ENCODE assay signal across 22 cellular contexts in genomic region chr9:27408523-27408922, GRCh38.
DNase-seq lines count a peak whose midpoint lies in the region; ATAC-seq and TF ChIP-seq lines count a peak whose summit lies in the region.
"Had no signal": no experiment of that assay in that cellular context is flagged by ENCODE, and none has a peak within 500 bp of the region (broad histone marks: within the 10 kb centered on the region; RNA-seq: fewer than 3 reads in every experiment).

No MANE protein-coding gene starts in this region.

- H3K9me3 ChIP-seq in OCI-LY7 (ENCODE audit: low read length) (no peaks in the 10 kb centered on the region), PC-9 (ENCODE audit: insufficient read depth, low read depth) (no peaks in the 10 kb centered on the region)
- H3K9me3 ChIP-seq: adrenal gland, upper lobe of left lung had no signal

- intact Hi-C loops in OCI-LY7 (cut with micrococcal nuclease; ENCODE audit: unreplicated experiment) (no loop called here), PC-9 (cut with micrococcal nuclease; ENCODE audit: unreplicated experiment) (no loop called here)

- no peaks in the 10 kb centered on the region for H3K79me2 ChIP-seq in ACC112 (ENCODE audit: control insufficient read depth, insufficient read depth, low read length, unreplicated experiment)
- no peaks in the 10 kb centered on the region for H3K79me2 ChIP-seq in OCI-LY7 (ENCODE audit: insufficient read depth, low read depth, low read length)
- H3K79me2 ChIP-seq in PC-9 (ENCODE audit: low read depth) = no peaks in the 10 kb centered on the region

- no peak overlapping the region for H3K27ac ChIP-seq in ACC112 (ENCODE audit: low read depth, low read length)
- H3K27ac ChIP-seq in cingulate gyrus (ENCODE audit: low read depth, low read length) = peak overlapping the region; percentile 84
- peak overlapping the region; percentile 13 for H3K27ac ChIP-seq in layer of hippocampus (ENCODE audit: low read depth, low read length)
- no peak overlapping the region for H3K27ac ChIP-seq in OCI-LY7 (ENCODE audit: low read depth, low read length, poor library complexity, severe bottlenecking)
- no peak overlapping the region for H3K27ac ChIP-seq in PC-9
- H3K27ac ChIP-seq: adrenal gland; BLaER1 treated with 17β-estradiol and CSF1 and Interleukin-3, amounts not matched to agents 10 nM and 100 nM; upper lobe of left lung had no signal

- H2AFZ ChIP-seq in ACC112 (ENCODE audit: low read length, unreplicated experiment) (no peak overlapping the region), OCI-LY7 (ENCODE audit: low read length) (no peak overlapping the region), PC-9 (no peak overlapping the region)

- POLR2A ChIA-PET in OCI-LY7 (lab: Charles Lee) = interaction anchor here (1.1 kb wide), 1 partner anchor 27 kb away, joined by 3 read pairs; no protein-coding TSS in a partner anchor
- POLR2A ChIA-PET in PC-9 (lab: Charles Lee; ENCODE audit: unreplicated experiment) = no interaction called here

- H3K4me1 ChIP-seq in ACC112 (ENCODE audit: control insufficient read depth, insufficient read depth, low read length, unreplicated experiment) = peaks cover 21% of the 10 kb centered on the region
- H3K4me1 ChIP-seq in OCI-LY7 (ENCODE audit: insufficient read depth, low read length, poor library complexity, severe bottlenecking) = no peaks in the 10 kb centered on the region
- no peaks in the 10 kb centered on the region for H3K4me1 ChIP-seq in PC-9 (replicated peaks; ENCODE audit: insufficient read depth)

- peak overlapping the region; percentile 47; the same call in 1 of the 2 replicates for H3K4me3 ChIP-seq in ACC112 (ENCODE audit: low read depth, low read length)
- no peak overlapping the region for H3K4me3 ChIP-seq in OCI-LY7 (ENCODE audit: low read depth, low read length, poor library complexity, severe bottlenecking)
- H3K4me3 ChIP-seq in PC-9 = no peak overlapping the region
- H3K4me3 ChIP-seq: adrenal gland; BLaER1 treated with 17β-estradiol and CSF1 and Interleukin-3, amounts not matched to agents 10 nM and 100 nM; coronary artery; skin epidermis; upper lobe of left lung had no signal

- no peaks in the 10 kb centered on the region for H3F3A ChIP-seq in PC-9 (ENCODE audit: insufficient read depth, low read depth)

- BruUV-seq in OCI-LY7 (replicated peaks; lab: Mats Ljungman, UMichigan) (no TSS peak), PC-9 (replicated peaks; lab: Mats Ljungman, UMichigan) (no TSS peak)

- H3K27me3 ChIP-seq in ACC112 (ENCODE audit: insufficient read depth, low read length) = no peaks in the 10 kb centered on the region
- H3K27me3 ChIP-seq in layer of hippocampus (ENCODE audit: control insufficient read depth, insufficient read depth, low read length) = no peaks in the 10 kb centered on the region
- H3K27me3 ChIP-seq in PC-9 (ENCODE audit: insufficient read depth, low read depth) = no peaks in the 10 kb centered on the region
- H3K27me3 ChIP-seq: adrenal gland; BLaER1 treated with 17β-estradiol and CSF1 and Interleukin-3, amounts not matched to agents 10 nM and 100 nM; upper lobe of left lung had no signal

- H3K36me3 ChIP-seq in ACC112 (ENCODE audit: insufficient read depth, low read length) = no peaks in the 10 kb centered on the region
- H3K36me3 ChIP-seq in OCI-LY7 (ENCODE audit: insufficient read depth, low read length) = no peaks in the 10 kb centered on the region
- H3K36me3 ChIP-seq in PC-9 (ENCODE audit: low read depth) = no peaks in the 10 kb centered on the region
- H3K36me3 ChIP-seq: adrenal gland, upper lobe of left lung had no signal

- DNase-seq in M059J (ENCODE audit: low read depth) (peak; percentile 39), OCI-LY7 (ENCODE audit: low spot score) (no peak), NCI-H146 treated with DMSO at 0.1 percent for 48 hours (lab: John Stamatoyannopoulos, UW; ENCODE audit: unreplicated experiment) (no peak), PC-9 (no peak)
- DNase-seq: activated CD4-positive, alpha-beta T cell treated with anti-CD3 and anti-CD28 coated beads, Interleukin-2, amount 10 ng/mL, durations not matched to agents 24 days and 14 days; activated naive CD4-positive, alpha-beta T cell treated with Interleukin-2 at 50 U/mL for 16 hours; activated T-cell treated with anti-CD3 and anti-CD28 coated beads, Interleukin-2, amount 50 U/mL, for 48 hours; adrenal gland; MM.1S; naive thymus-derived CD8-positive, alpha-beta T cell; NCI-H1417 treated with DMSO at 0.1 percent for 48 hours; NCI-H526 treated with DMSO at 0.1 percent for 48 hours; RPMI8226; stimulated activated CD4-positive, alpha-beta T cell treated with anti-CD3 and anti-CD28 coated beads, Interleukin-1b, Interleukin-23, amount 100 ng/mL, for 48 hours; upper lobe of left lung had no signal

- H3K9me2 ChIP-seq in OCI-LY7 (ENCODE audit: insufficient read depth, low read length) (no peaks in the 10 kb centered on the region), PC-9 (ENCODE audit: insufficient read depth) (no peaks in the 10 kb centered on the region)

- H3K4me2 ChIP-seq in OCI-LY7 (ENCODE audit: low read length) (no peak overlapping the region), PC-9 (no peak overlapping the region)

- H4K20me1 ChIP-seq in OCI-LY7 (ENCODE audit: insufficient read depth, low read length) (no peaks in the 10 kb centered on the region), PC-9 (ENCODE audit: insufficient read depth) (no peaks in the 10 kb centered on the region)

- TF ChIP-seq CTCF in OCI-LY7 (conservative IDR thresholded peaks at IDR 0.05; ENCODE audit: low read length) (no peak), PC-9 (conservative IDR thresholded peaks at IDR 0.05) (no peak)

- CTCF ChIA-PET in OCI-LY7 (lab: Charles Lee; ENCODE audit: unreplicated experiment) = no interaction called here
- CTCF ChIA-PET in PC-9 (lab: Charles Lee) = no interaction called here

- ATAC-seq in GM21360 (IDR thresholded peaks at IDR 0.05; ENCODE audit: unreplicated experiment) = no peak
- ATAC-seq: naive thymus-derived CD8-positive, alpha-beta T cell had no signal

Comparison
In these comparisons a context has a peak if more than half of its experiments do, and no peak if none do; other contexts are left out.
1. H3K27ac ChIP-seq: peak in cingulate gyrus (single experiment) and layer of hippocampus (single experiment); none in ACC112 (single experiment), OCI-LY7 (single experiment) and PC-9 (single experiment).